ENCODE assay signal across 1 cellular context in the genomic region with DNA sequence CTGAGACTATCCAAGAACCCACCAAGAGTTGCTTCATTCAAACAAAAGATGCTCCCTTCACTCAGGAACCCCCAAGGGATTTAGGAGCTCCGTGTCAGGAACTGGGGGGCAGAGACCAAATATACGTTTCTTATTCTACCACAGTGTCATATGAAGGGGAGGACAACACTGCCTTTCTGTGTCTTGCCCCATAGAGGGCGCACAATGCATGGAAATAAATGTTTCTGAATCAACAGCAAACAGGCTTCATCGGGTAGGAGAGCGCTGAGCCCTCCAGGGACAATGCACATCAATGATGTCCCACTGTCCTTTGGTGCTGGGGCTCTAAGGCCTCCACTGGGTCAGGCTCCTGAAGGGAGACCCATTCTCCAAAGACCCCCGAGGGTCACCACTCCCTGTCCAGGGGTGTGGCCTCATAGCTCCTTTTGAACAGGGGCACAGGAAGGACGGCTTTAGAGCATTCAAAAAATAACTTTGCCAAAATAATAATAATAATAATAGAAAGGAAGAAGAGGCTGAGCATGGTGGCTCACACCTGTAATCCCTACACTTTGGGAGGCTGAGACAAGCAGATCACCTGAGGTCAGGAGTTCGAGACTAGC.
TF ChIP-seq lines count a peak whose summit lies in the region.

No MANE protein-coding gene starts in this region.

TF ChIP-seq in HepG2, 621 proteins besides CTCF, POLR2A, EP300 and RAD21 (continued from another document):
- TF ChIP-seq, protein P1, sequence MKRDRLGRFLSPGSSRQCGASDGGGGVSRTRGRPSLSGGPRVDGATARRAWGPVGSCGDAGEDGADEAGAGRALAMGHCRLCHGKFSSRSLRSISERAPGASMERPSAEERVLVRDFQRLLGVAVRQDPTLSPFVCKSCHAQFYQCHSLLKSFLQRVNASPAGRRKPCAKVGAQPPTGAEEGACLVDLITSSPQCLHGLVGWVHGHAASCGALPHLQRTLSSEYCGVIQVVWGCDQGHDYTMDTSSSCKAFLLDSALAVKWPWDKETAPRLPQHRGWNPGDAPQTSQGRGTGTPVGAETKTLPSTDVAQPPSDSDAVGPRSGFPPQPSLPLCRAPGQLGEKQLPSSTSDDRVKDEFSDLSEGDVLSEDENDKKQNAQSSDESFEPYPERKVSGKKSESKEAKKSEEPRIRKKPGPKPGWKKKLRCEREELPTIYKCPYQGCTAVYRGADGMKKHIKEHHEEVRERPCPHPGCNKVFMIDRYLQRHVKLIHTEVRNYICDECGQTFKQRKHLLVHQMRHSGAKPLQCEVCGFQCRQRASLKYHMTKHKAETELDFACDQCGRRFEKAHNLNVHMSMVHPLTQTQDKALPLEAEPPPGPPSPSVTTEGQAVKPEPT (CRISPR knock-in tag; IDR thresholded peaks at IDR 0.05; ENCODE audit: low read depth): no peak
- TF ChIP-seq STAG1 (CRISPR knock-in tag; IDR thresholded peaks at IDR 0.05): peak; percentile 79
- no peak for TF ChIP-seq FOXA1 (IDR thresholded peaks at IDR 0.05)
- peak; percentile 63 for TF ChIP-seq FOXA1 (CRISPR knock-in tag; IDR thresholded peaks at IDR 0.05)
- no peak for TF ChIP-seq ZKSCAN1 (IDR thresholded peaks at IDR 0.05; ENCODE audit: low read length)
- TF ChIP-seq ATAD3A (CRISPR knock-in tag; IDR thresholded peaks at IDR 0.05): no peak
- TF ChIP-seq, protein P2, sequence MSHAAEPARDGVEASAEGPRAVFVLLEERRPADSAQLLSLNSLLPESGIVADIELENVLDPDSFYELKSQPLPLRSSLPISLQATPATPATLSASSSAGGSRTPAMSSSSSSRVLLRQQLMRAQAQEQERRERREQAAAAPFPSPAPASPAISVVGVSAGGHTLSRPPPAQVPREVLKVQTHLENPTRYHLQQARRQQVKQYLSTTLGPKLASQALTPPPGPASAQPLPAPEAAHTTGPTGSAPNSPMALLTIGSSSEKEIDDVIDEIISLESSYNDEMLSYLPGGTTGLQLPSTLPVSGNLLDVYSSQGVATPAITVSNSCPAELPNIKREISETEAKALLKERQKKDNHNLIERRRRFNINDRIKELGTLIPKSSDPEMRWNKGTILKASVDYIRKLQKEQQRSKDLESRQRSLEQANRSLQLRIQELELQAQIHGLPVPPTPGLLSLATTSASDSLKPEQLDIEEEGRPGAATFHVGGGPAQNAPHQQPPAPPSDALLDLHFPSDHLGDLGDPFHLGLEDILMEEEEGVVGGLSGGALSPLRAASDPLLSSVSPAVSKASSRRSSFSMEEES (CRISPR knock-in tag; IDR thresholded peaks at IDR 0.05): no peak
- no peak for TF ChIP-seq ERF (CRISPR knock-in tag; IDR thresholded peaks at IDR 0.05)
- TF ChIP-seq HOXA5 (CRISPR knock-in tag; IDR thresholded peaks at IDR 0.05): no peak
- TF ChIP-seq, protein P3, sequence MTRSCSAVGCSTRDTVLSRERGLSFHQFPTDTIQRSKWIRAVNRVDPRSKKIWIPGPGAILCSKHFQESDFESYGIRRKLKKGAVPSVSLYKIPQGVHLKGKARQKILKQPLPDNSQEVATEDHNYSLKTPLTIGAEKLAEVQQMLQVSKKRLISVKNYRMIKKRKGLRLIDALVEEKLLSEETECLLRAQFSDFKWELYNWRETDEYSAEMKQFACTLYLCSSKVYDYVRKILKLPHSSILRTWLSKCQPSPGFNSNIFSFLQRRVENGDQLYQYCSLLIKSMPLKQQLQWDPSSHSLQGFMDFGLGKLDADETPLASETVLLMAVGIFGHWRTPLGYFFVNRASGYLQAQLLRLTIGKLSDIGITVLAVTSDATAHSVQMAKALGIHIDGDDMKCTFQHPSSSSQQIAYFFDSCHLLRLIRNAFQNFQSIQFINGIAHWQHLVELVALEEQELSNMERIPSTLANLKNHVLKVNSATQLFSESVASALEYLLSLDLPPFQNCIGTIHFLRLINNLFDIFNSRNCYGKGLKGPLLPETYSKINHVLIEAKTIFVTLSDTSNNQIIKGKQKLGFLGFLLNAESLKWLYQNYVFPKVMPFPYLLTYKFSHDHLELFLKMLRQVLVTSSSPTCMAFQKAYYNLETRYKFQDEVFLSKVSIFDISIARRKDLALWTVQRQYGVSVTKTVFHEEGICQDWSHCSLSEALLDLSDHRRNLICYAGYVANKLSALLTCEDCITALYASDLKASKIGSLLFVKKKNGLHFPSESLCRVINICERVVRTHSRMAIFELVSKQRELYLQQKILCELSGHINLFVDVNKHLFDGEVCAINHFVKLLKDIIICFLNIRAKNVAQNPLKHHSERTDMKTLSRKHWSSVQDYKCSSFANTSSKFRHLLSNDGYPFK (CRISPR knock-in tag; IDR thresholded peaks at IDR 0.05; ENCODE audit: borderline replicate concordance): no peak
- TF ChIP-seq, protein P4, sequence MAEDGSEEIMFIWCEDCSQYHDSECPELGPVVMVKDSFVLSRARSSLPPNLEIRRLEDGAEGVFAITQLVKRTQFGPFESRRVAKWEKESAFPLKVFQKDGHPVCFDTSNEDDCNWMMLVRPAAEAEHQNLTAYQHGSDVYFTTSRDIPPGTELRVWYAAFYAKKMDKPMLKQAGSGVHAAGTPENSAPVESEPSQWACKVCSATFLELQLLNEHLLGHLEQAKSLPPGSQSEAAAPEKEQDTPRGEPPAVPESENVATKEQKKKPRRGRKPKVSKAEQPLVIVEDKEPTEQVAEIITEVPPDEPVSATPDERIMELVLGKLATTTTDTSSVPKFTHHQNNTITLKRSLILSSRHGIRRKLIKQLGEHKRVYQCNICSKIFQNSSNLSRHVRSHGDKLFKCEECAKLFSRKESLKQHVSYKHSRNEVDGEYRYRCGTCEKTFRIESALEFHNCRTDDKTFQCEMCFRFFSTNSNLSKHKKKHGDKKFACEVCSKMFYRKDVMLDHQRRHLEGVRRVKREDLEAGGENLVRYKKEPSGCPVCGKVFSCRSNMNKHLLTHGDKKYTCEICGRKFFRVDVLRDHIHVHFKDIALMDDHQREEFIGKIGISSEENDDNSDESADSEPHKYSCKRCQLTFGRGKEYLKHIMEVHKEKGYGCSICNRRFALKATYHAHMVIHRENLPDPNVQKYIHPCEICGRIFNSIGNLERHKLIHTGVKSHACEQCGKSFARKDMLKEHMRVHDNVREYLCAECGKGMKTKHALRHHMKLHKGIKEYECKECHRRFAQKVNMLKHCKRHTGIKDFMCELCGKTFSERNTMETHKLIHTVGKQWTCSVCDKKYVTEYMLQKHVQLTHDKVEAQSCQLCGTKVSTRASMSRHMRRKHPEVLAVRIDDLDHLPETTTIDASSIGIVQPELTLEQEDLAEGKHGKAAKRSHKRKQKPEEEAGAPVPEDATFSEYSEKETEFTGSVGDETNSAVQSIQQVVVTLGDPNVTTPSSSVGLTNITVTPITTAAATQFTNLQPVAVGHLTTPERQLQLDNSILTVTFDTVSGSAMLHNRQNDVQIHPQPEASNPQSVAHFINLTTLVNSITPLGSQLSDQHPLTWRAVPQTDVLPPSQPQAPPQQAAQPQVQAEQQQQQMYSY (CRISPR knock-in tag; IDR thresholded peaks at IDR 0.05): no peak
- no peak for TF ChIP-seq ZNF180 (CRISPR knock-in tag; IDR thresholded peaks at IDR 0.05; ENCODE audit: borderline replicate concordance, low read depth)
